Comparison of ENCODE assay signal across 1 cellular context in the genomic region with DNA sequence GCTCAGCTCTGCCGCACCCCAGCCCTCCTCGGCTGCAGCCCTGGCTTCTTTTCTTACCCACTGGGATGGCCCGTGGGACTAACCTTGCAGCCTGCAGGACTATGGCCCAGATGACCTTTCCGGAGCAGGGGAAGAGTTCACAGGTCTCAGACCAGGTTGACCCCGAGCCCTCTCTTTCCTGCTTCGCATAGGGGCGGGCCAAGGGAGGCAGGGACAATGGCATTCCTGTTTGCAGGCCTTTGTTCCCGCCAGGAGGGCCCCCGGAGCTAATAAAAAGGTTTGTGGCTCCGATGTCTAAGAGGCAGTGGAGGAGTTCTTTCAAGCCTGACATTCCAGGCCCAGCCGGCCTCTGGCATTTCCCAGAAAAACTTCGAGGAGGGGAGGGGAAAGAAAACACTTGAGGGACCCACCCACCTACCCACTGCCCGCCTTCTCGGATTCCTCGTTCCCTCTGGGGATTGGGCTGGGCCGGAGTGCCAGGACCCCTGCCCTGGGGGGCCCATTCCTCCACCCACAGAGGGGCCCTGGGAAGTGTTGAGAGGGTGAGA.
TF ChIP-seq lines count a peak whose summit lies in the region.

No MANE protein-coding gene starts in this region.

TF ChIP-seq in HepG2, 621 proteins besides CTCF, POLR2A, EP300 and RAD21 (continued from another document and continues in another):
- TF ChIP-seq HOMEZ (CRISPR knock-in tag; IDR thresholded peaks at IDR 0.05; ENCODE audit: low read depth) (0 out of 2 replicates have a peak, but pooled peaks have one; percentile 34), RXRB (CRISPR knock-in tag; IDR thresholded peaks at IDR 0.05; ENCODE audit: borderline replicate concordance) (peak; percentile 71), SRSF1 (optimal IDR thresholded peaks at IDR 0.05; ENCODE audit: low read depth, low read length) (peak; percentile 50), HMG20A (CRISPR knock-in tag; IDR thresholded peaks at IDR 0.05; ENCODE audit: borderline replicate concordance) (peak; percentile 51; the same call in 1 of the 2 replicates), ZNF318 (CRISPR knock-in tag; IDR thresholded peaks at IDR 0.05) (no peak), KAT8 (CRISPR knock-in tag; IDR thresholded peaks at IDR 0.05) (peak; percentile 16; the same call in 1 of the 2 replicates), LCORL (IDR thresholded peaks at IDR 0.05) (no peak), LCORL (CRISPR knock-in tag; IDR thresholded peaks at IDR 0.05) (0 out of 2 replicates have a peak, but pooled peaks have one; percentile 18), CENPX (CRISPR knock-in tag; IDR thresholded peaks at IDR 0.05) (no peak), ZNF543 (CRISPR knock-in tag; IDR thresholded peaks at IDR 0.05) (no peak), ESRRA (CRISPR knock-in tag; IDR thresholded peaks at IDR 0.05; ENCODE audit: low read depth) (peak; percentile 79; the same call in 1 of the 2 replicates), GABPA (IDR thresholded peaks at IDR 0.05; ENCODE audit: low read depth, low read length) (no peak), GABPA (CRISPR knock-in tag; IDR thresholded peaks at IDR 0.05; ENCODE audit: low read depth) (no peak), ZSCAN29 (CRISPR knock-in tag; conservative IDR thresholded peaks at IDR 0.05) (no peak), KLF13 (CRISPR knock-in tag; IDR thresholded peaks at IDR 0.05) (no peak), ZNF816 (CRISPR knock-in tag; IDR thresholded peaks at IDR 0.05; ENCODE audit: borderline replicate concordance) (0 out of 2 replicates have a peak, but pooled peaks have one; percentile 49), HNF4G (IDR thresholded peaks at IDR 0.05; ENCODE audit: borderline replicate concordance, low read depth, low read length) (0 out of 2 replicates have a peak, but pooled peaks have one; percentile 22), HNF4G (CRISPR knock-in tag; IDR thresholded peaks at IDR 0.05; ENCODE audit: borderline replicate concordance, low read depth) (no peak), FOXA1 (IDR thresholded peaks at IDR 0.05) (no peak), FOXA1 (CRISPR knock-in tag; IDR thresholded peaks at IDR 0.05) (no peak), ZBTB7B (CRISPR knock-in tag; IDR thresholded peaks at IDR 0.05) (peak; percentile 34; the same call in 1 of the 2 replicates)
- TF ChIP-seq, protein P1, sequence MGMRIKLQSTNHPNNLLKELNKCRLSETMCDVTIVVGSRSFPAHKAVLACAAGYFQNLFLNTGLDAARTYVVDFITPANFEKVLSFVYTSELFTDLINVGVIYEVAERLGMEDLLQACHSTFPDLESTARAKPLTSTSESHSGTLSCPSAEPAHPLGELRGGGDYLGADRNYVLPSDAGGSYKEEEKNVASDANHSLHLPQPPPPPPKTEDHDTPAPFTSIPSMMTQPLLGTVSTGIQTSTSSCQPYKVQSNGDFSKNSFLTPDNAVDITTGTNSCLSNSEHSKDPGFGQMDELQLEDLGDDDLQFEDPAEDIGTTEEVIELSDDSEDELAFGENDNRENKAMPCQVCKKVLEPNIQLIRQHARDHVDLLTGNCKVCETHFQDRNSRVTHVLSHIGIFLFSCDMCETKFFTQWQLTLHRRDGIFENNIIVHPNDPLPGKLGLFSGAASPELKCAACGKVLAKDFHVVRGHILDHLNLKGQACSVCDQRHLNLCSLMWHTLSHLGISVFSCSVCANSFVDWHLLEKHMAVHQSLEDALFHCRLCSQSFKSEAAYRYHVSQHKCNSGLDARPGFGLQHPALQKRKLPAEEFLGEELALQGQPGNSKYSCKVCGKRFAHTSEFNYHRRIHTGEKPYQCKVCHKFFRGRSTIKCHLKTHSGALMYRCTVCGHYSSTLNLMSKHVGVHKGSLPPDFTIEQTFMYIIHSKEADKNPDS (CRISPR knock-in tag; IDR thresholded peaks at IDR 0.05): no peak
- TF ChIP-seq, protein P2, sequence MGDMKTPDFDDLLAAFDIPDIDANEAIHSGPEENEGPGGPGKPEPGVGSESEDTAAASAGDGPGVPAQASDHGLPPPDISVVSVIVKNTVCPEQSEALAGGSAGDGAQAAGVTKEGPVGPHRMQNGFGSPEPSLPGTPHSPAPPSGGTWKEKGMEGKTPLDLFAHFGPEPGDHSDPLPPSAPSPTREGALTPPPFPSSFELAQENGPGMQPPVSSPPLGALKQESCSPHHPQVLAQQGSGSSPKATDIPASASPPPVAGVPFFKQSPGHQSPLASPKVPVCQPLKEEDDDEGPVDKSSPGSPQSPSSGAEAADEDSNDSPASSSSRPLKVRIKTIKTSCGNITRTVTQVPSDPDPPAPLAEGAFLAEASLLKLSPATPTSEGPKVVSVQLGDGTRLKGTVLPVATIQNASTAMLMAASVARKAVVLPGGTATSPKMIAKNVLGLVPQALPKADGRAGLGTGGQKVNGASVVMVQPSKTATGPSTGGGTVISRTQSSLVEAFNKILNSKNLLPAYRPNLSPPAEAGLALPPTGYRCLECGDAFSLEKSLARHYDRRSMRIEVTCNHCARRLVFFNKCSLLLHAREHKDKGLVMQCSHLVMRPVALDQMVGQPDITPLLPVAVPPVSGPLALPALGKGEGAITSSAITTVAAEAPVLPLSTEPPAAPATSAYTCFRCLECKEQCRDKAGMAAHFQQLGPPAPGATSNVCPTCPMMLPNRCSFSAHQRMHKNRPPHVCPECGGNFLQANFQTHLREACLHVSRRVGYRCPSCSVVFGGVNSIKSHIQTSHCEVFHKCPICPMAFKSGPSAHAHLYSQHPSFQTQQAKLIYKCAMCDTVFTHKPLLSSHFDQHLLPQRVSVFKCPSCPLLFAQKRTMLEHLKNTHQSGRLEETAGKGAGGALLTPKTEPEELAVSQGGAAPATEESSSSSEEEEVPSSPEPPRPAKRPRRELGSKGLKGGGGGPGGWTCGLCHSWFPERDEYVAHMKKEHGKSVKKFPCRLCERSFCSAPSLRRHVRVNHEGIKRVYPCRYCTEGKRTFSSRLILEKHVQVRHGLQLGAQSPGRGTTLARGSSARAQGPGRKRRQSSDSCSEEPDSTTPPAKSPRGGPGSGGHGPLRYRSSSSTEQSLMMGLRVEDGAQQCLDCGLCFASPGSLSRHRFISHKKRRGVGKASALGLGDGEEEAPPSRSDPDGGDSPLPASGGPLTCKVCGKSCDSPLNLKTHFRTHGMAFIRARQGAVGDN (CRISPR knock-in tag; IDR thresholded peaks at IDR 0.05): peak; percentile 55
- TF ChIP-seq, protein P3, sequence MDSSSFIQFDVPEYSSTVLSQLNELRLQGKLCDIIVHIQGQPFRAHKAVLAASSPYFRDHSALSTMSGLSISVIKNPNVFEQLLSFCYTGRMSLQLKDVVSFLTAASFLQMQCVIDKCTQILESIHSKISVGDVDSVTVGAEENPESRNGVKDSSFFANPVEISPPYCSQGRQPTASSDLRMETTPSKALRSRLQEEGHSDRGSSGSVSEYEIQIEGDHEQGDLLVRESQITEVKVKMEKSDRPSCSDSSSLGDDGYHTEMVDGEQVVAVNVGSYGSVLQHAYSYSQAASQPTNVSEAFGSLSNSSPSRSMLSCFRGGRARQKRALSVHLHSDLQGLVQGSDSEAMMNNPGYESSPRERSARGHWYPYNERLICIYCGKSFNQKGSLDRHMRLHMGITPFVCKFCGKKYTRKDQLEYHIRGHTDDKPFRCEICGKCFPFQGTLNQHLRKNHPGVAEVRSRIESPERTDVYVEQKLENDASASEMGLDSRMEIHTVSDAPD (CRISPR knock-in tag; IDR thresholded peaks at IDR 0.05): no peak
- TF ChIP-seq, protein P4, sequence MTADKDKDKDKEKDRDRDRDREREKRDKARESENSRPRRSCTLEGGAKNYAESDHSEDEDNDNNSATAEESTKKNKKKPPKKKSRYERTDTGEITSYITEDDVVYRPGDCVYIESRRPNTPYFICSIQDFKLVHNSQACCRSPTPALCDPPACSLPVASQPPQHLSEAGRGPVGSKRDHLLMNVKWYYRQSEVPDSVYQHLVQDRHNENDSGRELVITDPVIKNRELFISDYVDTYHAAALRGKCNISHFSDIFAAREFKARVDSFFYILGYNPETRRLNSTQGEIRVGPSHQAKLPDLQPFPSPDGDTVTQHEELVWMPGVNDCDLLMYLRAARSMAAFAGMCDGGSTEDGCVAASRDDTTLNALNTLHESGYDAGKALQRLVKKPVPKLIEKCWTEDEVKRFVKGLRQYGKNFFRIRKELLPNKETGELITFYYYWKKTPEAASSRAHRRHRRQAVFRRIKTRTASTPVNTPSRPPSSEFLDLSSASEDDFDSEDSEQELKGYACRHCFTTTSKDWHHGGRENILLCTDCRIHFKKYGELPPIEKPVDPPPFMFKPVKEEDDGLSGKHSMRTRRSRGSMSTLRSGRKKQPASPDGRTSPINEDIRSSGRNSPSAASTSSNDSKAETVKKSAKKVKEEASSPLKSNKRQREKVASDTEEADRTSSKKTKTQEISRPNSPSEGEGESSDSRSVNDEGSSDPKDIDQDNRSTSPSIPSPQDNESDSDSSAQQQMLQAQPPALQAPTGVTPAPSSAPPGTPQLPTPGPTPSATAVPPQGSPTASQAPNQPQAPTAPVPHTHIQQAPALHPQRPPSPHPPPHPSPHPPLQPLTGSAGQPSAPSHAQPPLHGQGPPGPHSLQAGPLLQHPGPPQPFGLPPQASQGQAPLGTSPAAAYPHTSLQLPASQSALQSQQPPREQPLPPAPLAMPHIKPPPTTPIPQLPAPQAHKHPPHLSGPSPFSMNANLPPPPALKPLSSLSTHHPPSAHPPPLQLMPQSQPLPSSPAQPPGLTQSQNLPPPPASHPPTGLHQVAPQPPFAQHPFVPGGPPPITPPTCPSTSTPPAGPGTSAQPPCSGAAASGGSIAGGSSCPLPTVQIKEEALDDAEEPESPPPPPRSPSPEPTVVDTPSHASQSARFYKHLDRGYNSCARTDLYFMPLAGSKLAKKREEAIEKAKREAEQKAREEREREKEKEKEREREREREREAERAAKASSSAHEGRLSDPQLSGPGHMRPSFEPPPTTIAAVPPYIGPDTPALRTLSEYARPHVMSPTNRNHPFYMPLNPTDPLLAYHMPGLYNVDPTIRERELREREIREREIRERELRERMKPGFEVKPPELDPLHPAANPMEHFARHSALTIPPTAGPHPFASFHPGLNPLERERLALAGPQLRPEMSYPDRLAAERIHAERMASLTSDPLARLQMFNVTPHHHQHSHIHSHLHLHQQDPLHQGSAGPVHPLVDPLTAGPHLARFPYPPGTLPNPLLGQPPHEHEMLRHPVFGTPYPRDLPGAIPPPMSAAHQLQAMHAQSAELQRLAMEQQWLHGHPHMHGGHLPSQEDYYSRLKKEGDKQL (CRISPR knock-in tag; IDR thresholded peaks at IDR 0.05; ENCODE audit: low read depth): no peak
- TF ChIP-seq, protein P5, sequence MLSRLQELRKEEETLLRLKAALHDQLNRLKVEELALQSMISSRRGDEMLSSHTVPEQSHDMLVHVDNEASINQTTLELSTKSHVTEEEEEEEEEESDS (CRISPR knock-in tag; IDR thresholded peaks at IDR 0.05; ENCODE audit: borderline replicate concordance): no peak
